Comparison of ENCODE assay signal across 19 cellular contexts in the genomic region with DNA sequence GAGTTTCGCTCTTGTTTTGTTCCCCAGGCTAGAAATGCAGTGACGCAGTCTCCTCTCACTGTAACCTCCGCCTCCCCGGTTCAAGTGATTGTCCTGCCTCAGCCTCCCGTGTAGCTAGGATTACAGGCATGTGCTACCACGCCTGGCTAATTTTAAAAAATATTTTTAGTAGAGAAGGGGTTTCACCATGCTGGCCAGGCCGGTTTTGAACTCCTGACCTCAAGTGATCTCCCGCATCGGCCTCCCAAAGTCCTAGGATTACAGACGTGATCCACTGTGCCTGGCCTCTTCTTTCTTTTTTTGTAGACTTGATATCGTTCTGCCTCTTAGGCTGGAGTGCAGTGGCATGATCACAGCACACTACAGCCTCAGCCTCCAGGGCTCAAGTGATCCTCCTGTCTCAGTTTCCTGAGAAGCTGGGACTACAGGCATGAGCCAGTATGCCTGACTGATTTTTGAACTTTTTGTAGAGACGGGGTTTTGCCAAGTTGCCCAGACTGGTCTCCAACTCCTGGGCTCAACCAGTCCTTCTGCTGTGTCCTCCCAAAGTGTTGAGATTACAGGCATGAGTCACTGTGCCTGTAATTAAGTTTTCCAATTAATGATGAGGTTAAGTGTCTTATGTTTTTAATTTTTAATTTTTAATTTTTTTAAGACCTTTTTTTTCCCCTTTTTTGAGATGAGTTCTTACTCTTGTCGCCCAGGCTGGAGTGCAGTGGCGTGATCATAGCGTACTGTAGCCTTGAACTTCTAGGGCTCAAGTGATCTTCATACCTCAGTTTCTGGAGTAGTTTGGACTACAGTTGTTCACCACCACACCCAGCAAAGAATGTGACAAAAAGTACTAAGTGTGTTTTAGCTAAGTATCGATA. TPM values are rescaled to one million over a fixed set of nuclear protein-coding genes. Genes with fewer than 3 reads are reported as not detected.
DNase-seq lines count a peak whose midpoint lies in the region; ATAC-seq, FAIRE-seq and TF ChIP-seq lines count a peak whose summit lies in the region.
"Had no signal": no experiment of that assay in that cellular context is flagged by ENCODE, and none has a peak within 500 bp of the region (broad histone marks: within the 10 kb centered on the region; RNA-seq: fewer than 3 reads in every experiment).

No MANE protein-coding gene starts in this region.

- no peak overlapping the region for H2AK9ac ChIP-seq in IMR-90 (replicated peaks; ENCODE audit: low read depth, low read length, poor library complexity)

- H3K23ac ChIP-seq in IMR-90 (ENCODE audit: low read depth, low read length): no peak overlapping the region

- ATAC-seq in IMR-90 (ENCODE audit: low read depth): no peak
- peak; percentile 90 to 92 for ATAC-seq in lower lobe of right lung
- peak; percentile 69 to 78 for ATAC-seq in upper lobe of left lung (ENCODE audit: low FRiP score in 2 of 2)
- ATAC-seq: left ventricle myocardium superior; stimulated activated naive B cell treated with anti-CD40 and anti-IgM and Interleukin-4, amounts not matched to agents 10 μg/mL and 1 μg/mL and 100 μg/mL, for 72 hours had no signal

- H3K27ac ChIP-seq in IMR-90 (ENCODE audit: insufficient read depth, low read length): no peak overlapping the region
- H3K27ac ChIP-seq in lower lobe of right lung: peak overlapping the region; percentile 54
- peak overlapping the region; percentile 43 to 76 (median 55) for H3K27ac ChIP-seq in upper lobe of left lung
- H3K27ac ChIP-seq: dorsolateral prefrontal cortex, right lobe of liver, tibial artery had no signal

- H3K36me3 Mint-ChIP-seq in chondrocyte (ENCODE audit: low read depth): peaks cover 1% of the 10 kb centered on the region

- no peak for TF ChIP-seq EP300 in upper lobe of left lung (IDR thresholded peaks at IDR 0.05)

- no peak for TF ChIP-seq RAD21 in IMR-90 (IDR thresholded peaks at IDR 0.05; ENCODE audit: low read length)

- 80% methylated on average over 1 of the region's 16 CpGs; no CpG with 5 or more reads in 1 of the 2 experiments for WGBS in IMR-90 (ENCODE audit: extremely low coverage in 2 of 2, insufficient read length in 1 of 2), 2 experiments
- WGBS in upper lobe of left lung, 2 donors: 74 to 81% methylated on average over 16 of the region's 16 CpGs

- dilution Hi-C loops in IMR-90 (cut with HindIII; ENCODE audit: low sequenced_read_pairs, unreplicated experiment): no loop called here

- H3K9me1 ChIP-seq in IMR-90 (ENCODE audit: insufficient read depth, low read length): peaks cover 10% of the 10 kb centered on the region

- no peak overlapping the region for H3K56ac ChIP-seq in IMR-90 (ENCODE audit: extremely low read depth, insufficient read depth, low read length)

- peaks cover 70% of the 10 kb centered on the region for H4K20me1 ChIP-seq in IMR-90 (ENCODE audit: insufficient read depth, low read length)

- H3K18ac ChIP-seq in IMR-90 (ENCODE audit: low read depth, low read length): no peak overlapping the region

- H2BK120ac ChIP-seq in IMR-90 (ENCODE audit: low read depth, low read length): no peak overlapping the region

- no peaks in the 10 kb centered on the region for H3K9me3 ChIP-seq in IMR-90 (ENCODE audit: control insufficient read depth, insufficient read depth, low read length)
- H3K9me3 ChIP-seq in lower lobe of right lung: no peaks in the 10 kb centered on the region
- H3K9me3 ChIP-seq in upper lobe of left lung: no peaks in the 10 kb centered on the region
- H3K9me3 ChIP-seq in BE2C: no peaks in the 10 kb centered on the region; the same call in 1 of the 2 replicates
- H3K9me3 ChIP-seq: right lobe of liver, tibial artery had no signal

- H3K4me3 Mint-ChIP-seq in chondrocyte (ENCODE audit: unreplicated experiment): no peak overlapping the region
- H3K4me3 Mint-ChIP-seq: activated CD4-positive, alpha-beta T cell treated with anti-CD3 and anti-CD28 coated beads, Interleukin-2, amount 10 ng/mL, durations not matched to agents 7 days and 5 days had no signal

- no peak for TF ChIP-seq POLR2A in IMR-90 (IDR thresholded peaks at IDR 0.05; ENCODE audit: low read depth, low read length)
- no peak for TF ChIP-seq POLR2A in upper lobe of left lung (IDR thresholded peaks at IDR 0.05)
- TF ChIP-seq POLR2A in GM12891 (IDR thresholded peaks at IDR 0.05; ENCODE audit: low read depth, low read length): no peak

- no peak overlapping the region for H3K4ac ChIP-seq in IMR-90 (ENCODE audit: low read depth, low read length)

- no peak overlapping the region for H3K4me2 ChIP-seq in IMR-90 (ENCODE audit: low read depth, low read length)

- no peak for TF ChIP-seq CTCF in IMR-90 (conservative IDR thresholded peaks at IDR 0.05; ENCODE audit: low read depth, low read length)
- TF ChIP-seq CTCF in chondrocyte (IDR thresholded peaks at IDR 0.05): no peak
- no peak for TF ChIP-seq CTCF in lower lobe of right lung (IDR thresholded peaks at IDR 0.05)
- no peak for TF ChIP-seq CTCF in upper lobe of left lung (IDR thresholded peaks at IDR 0.05)
- no peak for TF ChIP-seq CTCF in BE2C (IDR thresholded peaks at IDR 0.05; ENCODE audit: low read depth, low read length)

- H3K27ac Mint-ChIP-seq in chondrocyte (ENCODE audit: unreplicated experiment): peak overlapping the region; percentile 57
- H3K27ac Mint-ChIP-seq: activated CD4-positive, alpha-beta T cell treated with anti-CD3 and anti-CD28 coated beads, Interleukin-2, amount 10 ng/mL, durations not matched to agents 7 days and 5 days had no signal

- H3K79me1 ChIP-seq in IMR-90 (ENCODE audit: low read depth in 1 of 2, low read length in 2 of 2): peaks cover 25 to 76% of the 10 kb centered on the region in 2 experiments

- H3K27me3 ChIP-seq in IMR-90 (ENCODE audit: control insufficient read depth, insufficient read depth, low read length): no peaks in the 10 kb centered on the region
- no peaks in the 10 kb centered on the region for H3K27me3 ChIP-seq in lower lobe of right lung (ENCODE audit: low read depth)
- H3K27me3 ChIP-seq in upper lobe of left lung: no peaks in the 10 kb centered on the region
- no peaks in the 10 kb centered on the region for H3K27me3 ChIP-seq in BE2C
- H3K27me3 ChIP-seq: dorsolateral prefrontal cortex, right lobe of liver, tibial artery had no signal

- 0 out of 2 replicates have a peak overlapping the region, but pooled peaks have one; percentile 26 for H3K14ac ChIP-seq in IMR-90 (replicated peaks; ENCODE audit: low read depth, low read length)

- no peak overlapping the region for H2AFZ ChIP-seq in IMR-90 (replicated peaks; ENCODE audit: low read length, poor library complexity)

- no peak overlapping the region for H2BK5ac ChIP-seq in IMR-90 (ENCODE audit: low read depth, low read length, poor library complexity, severe bottlenecking)

- no peak overlapping the region for H3K9ac ChIP-seq in IMR-90 (ENCODE audit: low read depth, low read length)

- H3K36me3 ChIP-seq in IMR-90 (ENCODE audit: control insufficient read depth, insufficient read depth, low read length) (peaks cover 5% of the 10 kb centered on the region; the same call in 1 of the 2 replicates), lower lobe of right lung (no peaks in the 10 kb centered on the region), upper lobe of left lung (no peaks in the 10 kb centered on the region), BE2C (peaks cover 18% of the 10 kb centered on the region)
- H3K36me3 ChIP-seq: right lobe of liver, tibial artery had no signal

- no peak overlapping the region for H4K5ac ChIP-seq in IMR-90 (ENCODE audit: low read depth, low read length)

- peaks cover 33% of the 10 kb centered on the region for H3K4me1 Mint-ChIP-seq in chondrocyte (ENCODE audit: low read depth)

- CTCF ChIA-PET in IMR-90 (lab: Yijun Ruan, JAX): interaction anchor here (1.9 kb wide), 1 partner anchor 8 kb away, joined by 7 read pairs; no protein-coding TSS in a partner anchor

- no peak overlapping the region for H4K8ac ChIP-seq in IMR-90 (ENCODE audit: low read depth in 2 of 2, low read length in 2 of 2)

- H4K91ac ChIP-seq in IMR-90 (ENCODE audit: insufficient read depth, low read depth, low read length): no peak overlapping the region

- H3K9me3 Mint-ChIP-seq in chondrocyte (ENCODE audit: low read depth): no peaks in the 10 kb centered on the region
- H3K9me3 Mint-ChIP-seq: activated CD4-positive, alpha-beta T cell treated with anti-CD3 and anti-CD28 coated beads, Interleukin-2, amount 10 ng/mL, durations not matched to agents 7 days and 5 days had no signal

- no peak overlapping the region for H2AK5ac ChIP-seq in IMR-90 (ENCODE audit: low read depth, low read length)

- peaks cover 8% of the 10 kb centered on the region for H3K4me1 ChIP-seq in IMR-90 (ENCODE audit: control insufficient read depth, insufficient read depth, low read length)
- peaks cover 46% of the 10 kb centered on the region for H3K4me1 ChIP-seq in lower lobe of right lung
- H3K4me1 ChIP-seq in upper lobe of left lung: peaks cover 0 to 45% (median 27%) of the 10 kb centered on the region in 4 donors
- no peaks in the 10 kb centered on the region; the same call in 1 of the 2 replicates for H3K4me1 ChIP-seq in BE2C

- no peak for FAIRE-seq in GM12891 (lab: Jason Lieb, UNC)
- FAIRE-seq: GM19239 had no signal

- in situ Hi-C loops in IMR-90 (cut with MboI; ENCODE audit: low sequenced_read_pairs): no loop called here

- H3K4me3 ChIP-seq in IMR-90 (ENCODE audit: insufficient read depth, low read depth, low read length): no peak overlapping the region
- no peak overlapping the region for H3K4me3 ChIP-seq in lower lobe of right lung
- H3K4me3 ChIP-seq in upper lobe of left lung: no peak overlapping the region
- no peak overlapping the region for H3K4me3 ChIP-seq in BE2C (ENCODE audit: low read depth, low read length)
- H3K4me3 ChIP-seq: dorsolateral prefrontal cortex, right lobe of liver, tibial artery had no signal

- DNase-seq in IMR-90: no peak
- DNase-seq in chondrocyte (ENCODE audit: low spot score): no peak
- no peak for DNase-seq in lower lobe of right lung
- no peak for DNase-seq in upper lobe of left lung
- no peak for DNase-seq in BE2C
- no peak for DNase-seq in GM12891 (ENCODE audit: insufficient read length, low spot score)
- no peak for DNase-seq in NCI-H748 (lab: John Stamatoyannopoulos, UW; ENCODE audit: unreplicated experiment)
- DNase-seq: activated CD4-positive, alpha-beta T cell treated with anti-CD3 and anti-CD28 coated beads, Interleukin-2, amount 10 ng/mL, durations not matched to agents 7 days and 5 days; activated gamma-delta T cell treated with Interleukin-2 at 50 U/mL for 16 hours; amniotic stem cell; caudate nucleus; HCEC 1CT; left ventricle myocardium superior; NCI-H187; right lobe of liver; stimulated activated naive B cell treated with anti-CD40 and anti-IgM and Interleukin-4, amounts not matched to agents 10 μg/mL and 1 μg/mL and 100 μg/mL, for 72 hours; tibial artery had no signal

- no peak overlapping the region for H2BK15ac ChIP-seq in IMR-90 (ENCODE audit: low read depth, low read length)

- POLR2A ChIA-PET in IMR-90 (lab: Charles Lee; ENCODE audit: unreplicated experiment): no interaction called here

- BruUV-seq in IMR-90 (replicated peaks; lab: Mats Ljungman, UMichigan): no TSS peak

- H3K27me3 Mint-ChIP-seq in chondrocyte (ENCODE audit: low read depth): no peaks in the 10 kb centered on the region
- H3K27me3 Mint-ChIP-seq: activated CD4-positive, alpha-beta T cell treated with anti-CD3 and anti-CD28 coated beads, Interleukin-2, amount 10 ng/mL, durations not matched to agents 7 days and 5 days; stimulated activated naive B cell treated with anti-CD40 and anti-IgM and Interleukin-4, amounts not matched to agents 10 μg/mL and 1 μg/mL and 100 μg/mL, for 72 hours had no signal

- intact Hi-C loops in IMR-90 (cut with micrococcal nuclease) (no loop called here), lower lobe of right lung (cut with DNase I) (no loop called here)

- H2BK20ac ChIP-seq in IMR-90 (ENCODE audit: low read depth, low read length): no peak overlapping the region

RNA-seq across cellular contexts. Expression of gene RCOR1, which starts 10.2 kb away (rescaled TPM):
- 9.0 and 11.4 TPM in 2 replicates for total RNA-seq in IMR-90 (2012; rRNA removed)
- 8.8 and 11.2 TPM in 2 replicates for polyA plus RNA-seq in IMR-90 (2012; rRNA removed)
- 4.6 and 5.3 TPM in 2 replicates for polyA plus RNA-seq in IMR-90 (2012; cell fraction: cytosol; rRNA removed)
- 5.2 and 18.9 TPM in 2 replicates for polyA plus RNA-seq in IMR-90 (2012; cell fraction: nucleus; rRNA removed; ENCODE audit: low replicate concordance)
- total RNA-seq in chondrocyte: 19.6 to 25.2 TPM (median 23.7 TPM) in 3 replicates
- total RNA-seq in lower lobe of right lung: 53.6 TPM
- 10 to 100 TPM; 19.8 to 58.7 (median 34.3) TPM for total RNA-seq in upper lobe of left lung
- 25.1 TPM for polyA plus RNA-seq in BE2C (2012; ENCODE audit: insufficient read depth, insufficient read length, low read depth)
- polyA plus RNA-seq in GM12891 (2012; ENCODE audit: low read depth, missing spikeins): 2.8 TPM
